Comparison of ENCODE assay signal across 1 cellular context in the genomic region with DNA sequence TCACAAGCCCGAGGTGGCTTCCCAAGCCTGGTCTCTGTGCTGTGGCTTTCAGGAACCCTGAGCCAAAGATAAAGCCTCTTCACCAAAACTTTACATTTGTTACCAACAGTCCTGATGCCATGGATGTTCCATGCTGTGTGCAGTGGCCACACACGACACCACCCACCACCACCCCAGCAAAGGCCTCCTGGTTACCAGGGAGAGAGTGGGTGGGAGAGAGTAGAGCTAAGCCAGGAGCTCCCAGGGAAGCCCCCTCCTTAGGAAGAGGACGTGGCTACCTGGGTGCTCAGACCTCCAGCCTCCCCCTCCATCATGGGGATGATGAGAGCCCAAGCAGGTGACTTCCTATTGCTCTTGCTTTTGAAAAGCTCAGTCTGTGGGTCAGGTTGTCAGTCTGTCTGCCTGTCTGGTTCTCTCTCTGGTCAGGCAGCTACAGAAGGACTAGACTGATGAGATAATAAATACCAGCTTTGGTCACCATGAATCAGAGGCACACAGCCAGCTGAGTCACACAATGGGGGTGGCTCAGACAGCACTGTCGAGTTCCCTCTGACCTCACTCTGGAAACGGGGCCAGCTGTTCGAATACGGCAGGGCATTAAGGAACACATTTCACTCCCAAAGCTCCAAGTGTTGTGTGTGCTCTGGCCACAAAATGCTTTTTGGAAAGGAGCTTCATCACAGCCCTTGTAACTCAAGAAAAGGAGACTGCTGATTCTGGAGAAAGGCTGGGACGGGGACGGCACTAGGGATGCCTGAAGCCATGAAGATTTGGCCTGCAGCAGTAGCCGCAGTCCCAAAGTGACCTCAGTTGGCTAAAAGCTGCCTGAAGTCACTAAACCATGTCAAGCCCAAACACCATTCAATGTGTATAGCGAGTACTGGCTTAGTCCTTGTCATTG.
TF ChIP-seq lines count a peak whose summit lies in the region.

No MANE protein-coding gene starts in this region.

TF ChIP-seq in GM23338, 12 proteins besides CTCF, POLR2A, EP300 and RAD21 (continued from another document):
- TF ChIP-seq, protein P1, sequence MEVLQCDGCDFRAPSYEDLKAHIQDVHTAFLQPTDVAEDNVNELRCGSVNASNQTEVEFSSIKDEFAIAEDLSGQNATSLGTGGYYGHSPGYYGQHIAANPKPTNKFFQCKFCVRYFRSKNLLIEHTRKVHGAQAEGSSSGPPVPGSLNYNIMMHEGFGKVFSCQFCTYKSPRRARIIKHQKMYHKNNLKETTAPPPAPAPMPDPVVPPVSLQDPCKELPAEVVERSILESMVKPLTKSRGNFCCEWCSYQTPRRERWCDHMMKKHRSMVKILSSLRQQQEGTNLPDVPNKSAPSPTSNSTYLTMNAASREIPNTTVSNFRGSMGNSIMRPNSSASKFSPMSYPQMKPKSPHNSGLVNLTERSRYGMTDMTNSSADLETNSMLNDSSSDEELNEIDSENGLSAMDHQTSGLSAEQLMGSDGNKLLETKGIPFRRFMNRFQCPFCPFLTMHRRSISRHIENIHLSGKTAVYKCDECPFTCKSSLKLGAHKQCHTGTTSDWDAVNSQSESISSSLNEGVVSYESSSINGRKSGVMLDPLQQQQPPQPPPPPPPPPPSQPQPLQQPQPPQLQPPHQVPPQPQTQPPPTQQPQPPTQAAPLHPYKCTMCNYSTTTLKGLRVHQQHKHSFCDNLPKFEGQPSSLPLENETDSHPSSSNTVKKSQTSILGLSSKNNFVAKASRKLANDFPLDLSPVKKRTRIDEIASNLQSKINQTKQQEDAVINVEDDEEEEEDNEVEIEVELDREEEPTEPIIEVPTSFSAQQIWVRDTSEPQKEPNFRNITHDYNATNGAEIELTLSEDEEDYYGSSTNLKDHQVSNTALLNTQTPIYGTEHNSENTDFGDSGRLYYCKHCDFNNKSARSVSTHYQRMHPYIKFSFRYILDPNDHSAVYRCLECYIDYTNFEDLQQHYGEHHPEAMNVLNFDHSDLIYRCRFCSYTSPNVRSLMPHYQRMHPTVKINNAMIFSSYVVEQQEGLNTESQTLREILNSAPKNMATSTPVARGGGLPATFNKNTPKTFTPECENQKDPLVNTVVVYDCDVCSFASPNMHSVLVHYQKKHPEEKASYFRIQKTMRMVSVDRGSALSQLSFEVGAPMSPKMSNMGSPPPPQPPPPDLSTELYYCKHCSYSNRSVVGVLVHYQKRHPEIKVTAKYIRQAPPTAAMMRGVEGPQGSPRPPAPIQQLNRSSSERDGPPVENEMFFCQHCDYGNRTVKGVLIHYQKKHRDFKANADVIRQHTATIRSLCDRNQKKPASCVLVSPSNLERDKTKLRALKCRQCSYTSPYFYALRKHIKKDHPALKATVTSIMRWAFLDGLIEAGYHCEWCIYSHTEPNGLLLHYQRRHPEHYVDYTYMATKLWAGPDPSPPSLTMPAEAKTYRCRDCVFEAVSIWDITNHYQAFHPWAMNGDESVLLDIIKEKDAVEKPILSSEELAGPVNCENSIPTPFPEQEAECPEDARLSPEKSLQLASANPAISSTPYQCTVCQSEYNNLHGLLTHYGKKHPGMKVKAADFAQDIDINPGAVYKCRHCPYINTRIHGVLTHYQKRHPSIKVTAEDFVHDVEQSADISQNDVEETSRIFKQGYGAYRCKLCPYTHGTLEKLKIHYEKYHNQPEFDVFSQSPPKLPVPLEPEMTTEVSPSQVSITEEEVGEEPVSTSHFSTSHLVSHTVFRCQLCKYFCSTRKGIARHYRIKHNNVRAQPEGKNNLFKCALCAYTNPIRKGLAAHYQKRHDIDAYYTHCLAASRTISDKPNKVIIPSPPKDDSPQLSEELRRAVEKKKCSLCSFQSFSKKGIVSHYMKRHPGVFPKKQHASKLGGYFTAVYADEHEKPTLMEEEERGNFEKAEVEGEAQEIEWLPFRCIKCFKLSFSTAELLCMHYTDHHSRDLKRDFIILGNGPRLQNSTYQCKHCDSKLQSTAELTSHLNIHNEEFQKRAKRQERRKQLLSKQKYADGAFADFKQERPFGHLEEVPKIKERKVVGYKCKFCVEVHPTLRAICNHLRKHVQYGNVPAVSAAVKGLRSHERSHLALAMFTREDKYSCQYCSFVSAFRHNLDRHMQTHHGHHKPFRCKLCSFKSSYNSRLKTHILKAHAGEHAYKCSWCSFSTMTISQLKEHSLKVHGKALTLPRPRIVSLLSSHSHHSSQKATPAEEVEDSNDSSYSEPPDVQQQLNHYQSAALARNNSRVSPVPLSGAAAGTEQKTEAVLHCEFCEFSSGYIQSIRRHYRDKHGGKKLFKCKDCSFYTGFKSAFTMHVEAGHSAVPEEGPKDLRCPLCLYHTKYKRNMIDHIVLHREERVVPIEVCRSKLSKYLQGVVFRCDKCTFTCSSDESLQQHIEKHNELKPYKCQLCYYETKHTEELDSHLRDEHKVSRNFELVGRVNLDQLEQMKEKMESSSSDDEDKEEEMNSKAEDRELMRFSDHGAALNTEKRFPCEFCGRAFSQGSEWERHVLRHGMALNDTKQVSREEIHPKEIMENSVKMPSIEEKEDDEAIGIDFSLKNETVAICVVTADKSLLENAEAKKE (CRISPR knock-in tag; IDR thresholded peaks at IDR 0.05): no peak
- TF ChIP-seq REST (IDR thresholded peaks at IDR 0.05; ENCODE audit: unreplicated experiment): no peak
- TF ChIP-seq CREB1 (CRISPR knock-in tag; IDR thresholded peaks at IDR 0.05; ENCODE audit: low read depth): no peak
- no peak for TF ChIP-seq JUNB (IDR thresholded peaks at IDR 0.05; ENCODE audit: unreplicated experiment)
- TF ChIP-seq NANOG (IDR thresholded peaks at IDR 0.05; ENCODE audit: borderline replicate concordance): no peak
- no peak for TF ChIP-seq EZH2 (IDR thresholded peaks at IDR 0.05; ENCODE audit: low read depth, unreplicated experiment)
